ENCODE assay signal across 16 cellular contexts in genomic region chr1:246836169-246836568, GRCh38.
DNase-seq lines count a peak whose midpoint lies in the region; ATAC-seq and TF ChIP-seq lines count a peak whose summit lies in the region.
"Had no signal": no experiment of that assay in that cellular context is flagged by ENCODE, and none has a peak within 500 bp of the region (broad histone marks: within the 10 kb centered on the region; RNA-seq: fewer than 3 reads in every experiment).

No MANE protein-coding gene starts in this region.

- ATAC-seq in HG02870 (IDR thresholded peaks at IDR 0.05; ENCODE audit: unreplicated experiment) = no peak
- ATAC-seq in omental fat pad (ENCODE audit: low FRiP score) = no peak
- ATAC-seq: CD8-positive, alpha-beta T cell; gastroesophageal sphincter; GM23338 had no signal

- no peak overlapping the region for H3K9ac ChIP-seq in SK-N-SH

- no peaks in the 10 kb centered on the region for H3K9me2 ChIP-seq in SK-N-SH

- no peak overlapping the region for H3K27ac Mint-ChIP-seq in activated CD4-positive, alpha-beta memory T cell treated with anti-CD3 and anti-CD28 coated beads, Interleukin-2, amount 10 ng/mL, durations not matched to agents 7 days and 5 days
- H3K27ac Mint-ChIP-seq: activated B cell treated with CpG ODN at 0.5 μM for 24 hours; CD8-positive, alpha-beta T cell; GM23338 had no signal

- H3K27me3 ChIP-seq in SK-N-SH (ENCODE audit: insufficient read depth) = no peaks in the 10 kb centered on the region
- H3K27me3 ChIP-seq: gastroesophageal sphincter had no signal

- H3K36me3 ChIP-seq in SK-N-SH (replicated peaks in 1 of 2; ENCODE audit: control insufficient read depth in 1 of 2, insufficient read depth in 2 of 2, low read length in 1 of 2) = peaks cover 19% of the 10 kb centered on the region in 2 experiments

- H3F3A ChIP-seq in SK-N-SH (replicated peaks; ENCODE audit: insufficient read depth) = peaks cover 18% of the 10 kb centered on the region

- TF ChIP-seq CTCF in AG10803 (conservative IDR thresholded peaks at IDR 0.05; ENCODE audit: low read length) (no peak), SK-N-SH (IDR thresholded peaks at IDR 0.05) (no peak), omental fat pad (IDR thresholded peaks at IDR 0.05) (no peak)

- H3K27ac ChIP-seq in SK-N-SH (ENCODE audit: low read depth in 2 of 2, low read length in 1 of 2) (no peak overlapping the region), epithelial cell of prostate (peak overlapping the region; percentile 7)
- H3K27ac ChIP-seq: gastroesophageal sphincter had no signal

- no peak for TF ChIP-seq EP300 in SK-N-SH (IDR thresholded peaks at IDR 0.05; ENCODE audit: borderline replicate concordance in 1 of 2, low read depth in 1 of 2, low read length in 1 of 2)

- H3K4me1 Mint-ChIP-seq in activated CD4-positive, alpha-beta memory T cell treated with anti-CD3 and anti-CD28 coated beads, Interleukin-2, amount 10 ng/mL, durations not matched to agents 7 days and 5 days = no peaks in the 10 kb centered on the region
- H3K4me1 Mint-ChIP-seq: GM23338 had no signal

- peaks cover 4% of the 10 kb centered on the region for H3K9me3 Mint-ChIP-seq in activated CD4-positive, alpha-beta memory T cell treated with anti-CD3 and anti-CD28 coated beads, Interleukin-2, amount 10 ng/mL, durations not matched to agents 7 days and 5 days
- H3K9me3 Mint-ChIP-seq: activated B cell treated with CpG ODN at 0.5 μM for 24 hours; CD8-positive, alpha-beta T cell; GM23338 had no signal

- DNase-seq in AG10803 (ENCODE audit: low read depth) = peak; percentile 27
- peak; percentile 29 for DNase-seq in ELR (ENCODE audit: low read depth)
- peak; percentile 31 for DNase-seq in SK-N-SH
- DNase-seq in epithelial cell of prostate (ENCODE audit: low read depth, low spot score) = no peak
- no peak for DNase-seq in omental fat pad (ENCODE audit: low spot score)
- no peak for DNase-seq in activated CD4-positive, alpha-beta memory T cell treated with anti-CD3 and anti-CD28 coated beads, Interleukin-2, amount 10 ng/mL, durations not matched to agents 7 days and 5 days
- DNase-seq in DMS153 treated with DMSO at 0.1 percent for 48 hours (lab: John Stamatoyannopoulos, UW; ENCODE audit: unreplicated experiment) = no peak
- DNase-seq: activated B cell treated with CpG ODN at 0.5 μM for 24 hours; activated CD8-positive, alpha-beta memory T cell treated with anti-CD3 and anti-CD28 coated beads for 24 hours; CD8-positive, alpha-beta T cell; central memory CD4-positive, alpha-beta T cell; NCI-H446 treated with DMSO at 0.1 percent for 48 hours; SHP77 had no signal

- peaks cover 11% of the 10 kb centered on the region for H3K36me3 Mint-ChIP-seq in activated CD4-positive, alpha-beta memory T cell treated with anti-CD3 and anti-CD28 coated beads, Interleukin-2, amount 10 ng/mL, durations not matched to agents 7 days and 5 days (ENCODE audit: low read depth)

- CTCF ChIA-PET in SK-N-SH (lab: Yijun Ruan, JAX) = interaction anchor here (0.7 to 1.1 kb wide), 2 partner anchors 36 to 63 kb away, joined by 3 to 4 read pairs; no protein-coding TSS in a partner anchor
- CTCF ChIA-PET in activated CD4-positive, alpha-beta memory T cell treated with anti-CD3 and anti-CD28 coated beads, Interleukin-2, amount 10 ng/mL, durations not matched to agents 7 days and 5 days (lab: Charles Lee) = interaction anchor here (0.7 to 1.2 kb wide), 2 partner anchors 13 to 1443 kb away, joined by 3 read pairs; no protein-coding TSS in a partner anchor

- H3K27me3 Mint-ChIP-seq in activated CD4-positive, alpha-beta memory T cell treated with anti-CD3 and anti-CD28 coated beads, Interleukin-2, amount 10 ng/mL, durations not matched to agents 7 days and 5 days = no peaks in the 10 kb centered on the region

- no peak overlapping the region for H3K4me3 Mint-ChIP-seq in activated CD4-positive, alpha-beta memory T cell treated with anti-CD3 and anti-CD28 coated beads, Interleukin-2, amount 10 ng/mL, durations not matched to agents 7 days and 5 days
- H3K4me3 Mint-ChIP-seq: activated B cell treated with CpG ODN at 0.5 μM for 24 hours; CD8-positive, alpha-beta T cell; GM23338 had no signal

- WGBS in SK-N-SH (ENCODE audit: low lambda C conversion rate) = 14% methylated on average over 4 of the region's 4 CpGs

- H3K4me1 ChIP-seq in SK-N-SH (ENCODE audit: control insufficient read depth in 1 of 2, insufficient read depth in 2 of 2, low read depth in 1 of 2, low read length in 1 of 2) = no peaks in the 10 kb centered on the region; a peak in 1 of 4 replicates
- H3K4me1 ChIP-seq: gastroesophageal sphincter had no signal

- H4K20me1 ChIP-seq in SK-N-SH (ENCODE audit: insufficient read depth) = no peaks in the 10 kb centered on the region

- POLR2A ChIA-PET in SK-N-SH (lab: Yijun Ruan, JAX) = no interaction called here
- POLR2A ChIA-PET in activated CD4-positive, alpha-beta memory T cell treated with anti-CD3 and anti-CD28 coated beads, Interleukin-2, amount 10 ng/mL, durations not matched to agents 7 days and 5 days (lab: Charles Lee) = no interaction called here

- no peak for TF ChIP-seq RAD21 in SK-N-SH (IDR thresholded peaks at IDR 0.05; ENCODE audit: low read length)

- H3K4me2 ChIP-seq in SK-N-SH = no peak overlapping the region
- H3K4me2 ChIP-seq: GM23338 had no signal

- H3K9me3 ChIP-seq in SK-N-SH = no peaks in the 10 kb centered on the region
- H3K9me3 ChIP-seq: gastroesophageal sphincter had no signal

- no peaks in the 10 kb centered on the region for H3K79me2 ChIP-seq in SK-N-SH (ENCODE audit: insufficient read depth)

- H3K4me3 ChIP-seq in AG10803 (ENCODE audit: low read length) = no peak overlapping the region
- H3K4me3 ChIP-seq in SK-N-SH (ENCODE audit: low read depth in 2 of 2, low read length in 1 of 2) = no peak overlapping the region
- H3K4me3 ChIP-seq: gastroesophageal sphincter, GM23338 had no signal

- no peak overlapping the region for H2AFZ ChIP-seq in SK-N-SH (ENCODE audit: low read depth)
- H2AFZ ChIP-seq: GM23338 had no signal

TF ChIP-seq in SK-N-SH, 30 proteins besides CTCF, POLR2A, EP300 and RAD21:
- TF ChIP-seq POLR2AphosphoS5 (IDR thresholded peaks at IDR 0.05; ENCODE audit: low read depth, low read length) (no peak; the same call in 1 of the 2 replicates), RCOR1 (IDR thresholded peaks at IDR 0.05; ENCODE audit: low read length) (no peak), ELF1 (IDR thresholded peaks at IDR 0.05) (no peak), JUND (IDR thresholded peaks at IDR 0.05) (no peak), MXI1 (IDR thresholded peaks at IDR 0.05; ENCODE audit: low read depth, low read length) (no peak), FOSL2 (IDR thresholded peaks at IDR 0.05; ENCODE audit: borderline replicate concordance, low read depth) (no peak), FOXJ3 (CRISPR knock-in tag; IDR thresholded peaks at IDR 0.05) (no peak), RFX5 (IDR thresholded peaks at IDR 0.05; ENCODE audit: low read length) (no peak), NRF1 (IDR thresholded peaks at IDR 0.05; ENCODE audit: low read depth, low read length) (no peak), GATA2 (CRISPR knock-in tag; IDR thresholded peaks at IDR 0.05) (no peak), TEAD4 (IDR thresholded peaks at IDR 0.05; ENCODE audit: borderline replicate concordance, insufficient read depth) (no peak), PBX3 (IDR thresholded peaks at IDR 0.05) (no peak), MAX (IDR thresholded peaks at IDR 0.05; ENCODE audit: low read depth) (no peak), IRF3 (IDR thresholded peaks at IDR 0.05; ENCODE audit: low read depth, low read length) (no peak), SMC3 (IDR thresholded peaks at IDR 0.05; ENCODE audit: low read depth, low read length) (no peak)

Comparison
In these comparisons a context has a peak if more than half of its experiments do, and no peak if none do; other contexts are left out.
1. DNase-seq: peak in AG10803 (single experiment), ELR (single experiment) and SK-N-SH (single experiment); none in epithelial cell of prostate (single experiment), omental fat pad (single experiment), activated CD4-positive, alpha-beta memory T cell treated with anti-CD3 and anti-CD28 coated beads, Interleukin-2, amount 10 ng/mL, durations not matched to agents 7 days and 5 days (single experiment) and DMS153 treated with DMSO at 0.1 percent for 48 hours (single experiment).